ENCODE assay signal across 8 cellular contexts in the genomic region with DNA sequence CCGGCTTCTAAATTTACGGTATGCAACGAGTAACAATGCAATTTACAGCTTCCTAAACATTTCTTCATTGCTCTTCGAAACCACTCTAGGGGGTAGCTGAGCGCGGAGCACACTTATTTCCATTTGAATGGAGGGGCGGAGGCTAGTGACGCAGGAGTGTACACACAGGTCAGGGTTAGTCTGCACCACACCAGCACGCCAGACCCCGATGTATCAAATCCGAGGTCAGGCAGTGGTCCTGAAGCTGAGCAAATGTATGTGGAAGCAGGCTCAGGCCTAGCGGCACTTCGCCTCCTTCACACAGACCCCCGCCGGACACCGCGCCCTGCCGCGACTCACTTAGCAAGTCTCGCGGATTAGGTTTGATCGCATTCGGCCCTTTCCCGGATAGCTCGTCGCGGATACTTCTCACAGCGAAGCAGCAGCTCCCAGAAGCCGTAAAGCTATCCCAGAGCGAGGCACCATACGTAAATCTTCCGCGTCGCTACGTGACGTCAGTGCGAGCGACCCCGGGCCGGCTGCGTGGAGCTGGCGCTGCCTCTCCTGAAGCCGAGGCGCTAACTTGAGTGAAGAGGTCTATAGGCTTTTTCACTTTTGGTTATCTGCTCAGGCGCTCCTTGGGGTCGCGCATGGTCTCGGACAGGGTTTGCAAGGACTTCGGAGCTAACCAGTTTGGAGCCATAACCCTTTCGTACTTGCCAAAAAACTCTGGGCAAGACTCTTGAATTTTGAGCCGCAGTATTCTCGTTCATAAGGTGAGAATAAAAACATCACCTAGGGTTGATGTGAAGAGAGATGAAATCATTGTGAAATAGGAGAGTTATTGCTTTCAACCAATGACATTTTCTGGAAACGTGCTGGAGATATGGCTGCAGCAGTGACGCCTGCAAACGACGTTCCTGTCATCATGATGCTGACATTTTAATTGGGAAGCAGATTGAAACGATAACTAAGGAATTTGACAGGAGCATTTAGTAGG. TPM values are rescaled to one million over a fixed set of nuclear protein-coding genes. Genes with fewer than 3 reads are reported as not detected.
DNase-seq lines count a peak whose midpoint lies in the region; ATAC-seq and TF ChIP-seq lines count a peak whose summit lies in the region.

Gene AASDH (minus strand): TSS at position 469 of the 979 bp plus-strand sequence. CDS start 3,192 bp downstream, outside the sequence.

- H3K9me3 ChIP-seq in CD8-positive, alpha-beta T cell (ENCODE audit: low read length) = no peaks in the 10 kb centered on the region

- POLR2A ChIA-PET in CD8-positive, alpha-beta T cell (lab: Charles Lee) = interaction anchor here (0.5 to 2.7 kb wide), 20 partner anchors 10 to 992 kb away, joined by 3 to 75 read pairs (median 5); partner anchors contain the start of genes CEP135, NOA1, PAICS and POLR2B

- peak; percentile 91 to 99 (median 96) for DNase-seq in CD8-positive, alpha-beta T cell
- DNase-seq in HS-27A (ENCODE audit: low read depth) (peak; percentile 91), NK-92 (lab: John Stamatoyannopoulos, UW; ENCODE audit: unreplicated experiment) (peak; percentile 59), lung microvascular endothelial cell (ENCODE audit: low read depth in 2 of 2) (peak; percentile 96 to 97)
- DNase-seq in activated CD8-positive, alpha-beta memory T cell treated with anti-CD3 and anti-CD28 coated beads for 24 hours = peak; percentile 99
- peak; percentile 89 for DNase-seq in effector CD8-positive, alpha-beta T cell (lab: John Stamatoyannopoulos, UW)
- peak; percentile 88 to 94 (median 93) for DNase-seq in stimulated activated CD4-positive, alpha-beta T cell treated with anti-CD3 and anti-CD28 coated beads, TNF-alpha, amount 100 ng/mL, for 48 hours (ENCODE audit: low read depth in 3 of 3)

- H3K27me3 ChIP-seq in CD8-positive, alpha-beta T cell (ENCODE audit: insufficient read depth, low read length) = no peaks in the 10 kb centered on the region

- H3K36me3 Mint-ChIP-seq in CD8-positive, alpha-beta T cell = peaks cover 23% of the 10 kb centered on the region

- peak within 1 kb of the TSS; percentile 99 for H3K27ac Mint-ChIP-seq in CD8-positive, alpha-beta T cell

- H3K4me1 Mint-ChIP-seq in CD8-positive, alpha-beta T cell (ENCODE audit: low read depth) = peaks cover 46% of the 10 kb centered on the region

- intact Hi-C loops in CD8-positive, alpha-beta T cell (cut with DNase I, micrococcal nuclease) = loop anchor here (1.0 to 10.0 kb wide), 16 partner anchors 49 to 1445 kb away; partner anchors contain the start of genes CEP135 (in 2 of the 2), EXOC1 (in 2 of the 2), PAICS (in 2 of the 2) and REST (in 2 of the 2)

- peak; percentile 88 for ATAC-seq in CD8-positive, alpha-beta T cell
- peak; percentile 96 for ATAC-seq in GM19467 (IDR thresholded peaks at IDR 0.05; ENCODE audit: unreplicated experiment)

- CTCF ChIA-PET in CD8-positive, alpha-beta T cell (lab: Charles Lee) = interaction anchor here (0.7 to 2.2 kb wide), 9 partner anchors 9 to 590 kb away, joined by 3 to 16 read pairs (median 3); partner anchors contain the start of genes CEP135, NOA1, PAICS and PPAT

- peak within 1 kb of the TSS; percentile 97 for H3K4me3 Mint-ChIP-seq in CD8-positive, alpha-beta T cell

- H3K36me3 ChIP-seq in CD8-positive, alpha-beta T cell (ENCODE audit: insufficient read depth, low read length) = no peaks in the 10 kb centered on the region

- H3K4me3 ChIP-seq in CD8-positive, alpha-beta T cell (ENCODE audit: low read depth, low read length) = peak within 1 kb of the TSS; percentile 82

- peaks cover 21% of the 10 kb centered on the region for H3K4me1 ChIP-seq in CD8-positive, alpha-beta T cell (ENCODE audit: insufficient read depth, low read length)

- no peaks in the 10 kb centered on the region for H3K9me3 Mint-ChIP-seq in CD8-positive, alpha-beta T cell

- no peak for TF ChIP-seq CTCF in CD8-positive, alpha-beta T cell (IDR thresholded peaks at IDR 0.05)

- no peaks in the 10 kb centered on the region for H3K27me3 Mint-ChIP-seq in CD8-positive, alpha-beta T cell (ENCODE audit: low read depth)

- peak within 1 kb of the TSS; percentile 94 for H3K27ac ChIP-seq in CD8-positive, alpha-beta T cell (ENCODE audit: low read depth, low read length)

RNA-seq across cellular contexts. Expression of gene AASDH, which starts in this region (rescaled TPM):
- 1 to 10 TPM; 9.1 to 9.8 TPM for total RNA-seq in CD8-positive, alpha-beta T cell
- total RNA-seq in lung microvascular endothelial cell = 6.5 and 8.9 TPM in 2 replicates

Comparison
In these comparisons a context has a peak if more than half of its experiments do, and no peak if none do; other contexts are left out.
1. Peak in every context shown above with its lines: DNase-seq, ATAC-seq, H3K4me3 ChIP-seq and H3K27ac ChIP-seq.